Comparison of ENCODE assay signal across 23 cellular contexts in genomic region chr14:38554046-38554445, GRCh38.
"Had no signal": no experiment of that assay in that cellular context is flagged by ENCODE, and none has a peak within 500 bp of the region (broad histone marks: within the 10 kb centered on the region; RNA-seq: fewer than 3 reads in every experiment).

No MANE protein-coding gene starts in this region.

- H3K4me3 Mint-ChIP-seq: activated naive CD8-positive, alpha-beta T cell; nephron progenitor cell; T-helper 1 cell treated with Interleukin-12 subunit alpha and Interleukin-12 subunit beta and Interleukin-4 antibody, amounts not matched to agents 30 μg/mL and 1 μg/mL, for 36 hours had no signal

- H3K27ac ChIP-seq: cardiac muscle cell, dorsolateral prefrontal cortex, epithelial cell of prostate, gastrocnemius medialis, left lung, sigmoid colon, transverse colon, vagina, WERI-Rb-1 had no signal

- H3K4me3 ChIP-seq: cardiac muscle cell, dorsolateral prefrontal cortex, gastrocnemius medialis, left lung, sigmoid colon, transverse colon, vagina had no signal

- FAIRE-seq: kidney had no signal

- H3K27me3 ChIP-seq: cardiac muscle cell, dorsolateral prefrontal cortex, gastrocnemius medialis, left lung, sigmoid colon, transverse colon, vagina had no signal

- H3K4me1 ChIP-seq: gastrocnemius medialis, left lung, sigmoid colon, vagina had no signal

- H3K36me3 ChIP-seq: cardiac muscle cell, gastrocnemius medialis, left lung, sigmoid colon, transverse colon, vagina, WERI-Rb-1 had no signal

- DNase-seq: activated CD4-positive, alpha-beta T cell treated with anti-CD3 and anti-CD28 coated beads, Interleukin-2, amount 50 U/mL, for 4 hours; activated gamma-delta T cell treated with Interleukin-2 at 50 U/mL for 16 hours; gastrocnemius medialis; head of caudate nucleus; kidney; left lung; midbrain; nephron progenitor cell; nucleus accumbens; posterior cingulate gyrus; sigmoid colon; stimulated activated CD4-positive, alpha-beta T cell treated with anti-CD3 and anti-CD28 coated beads, Interleukin-12 subunit alpha, Interleukin-12 subunit beta, amount 100 ng/mL, for 4 hours; stimulated activated CD4-positive, alpha-beta T cell treated with anti-CD3 and anti-CD28 coated beads, Interleukin-1b, Interleukin-23, amount 100 ng/mL, for 48 hours; stimulated activated naive CD8-positive, alpha-beta T cell treated with anti-CD3 and anti-CD28 coated beads, Interleukin-15, Interleukin-2, amounts not matched to agents 100 U/mL and 50 U/mL, for 24 hours; substantia nigra; transverse colon; WERI-Rb-1 had no signal

- H3K27ac Mint-ChIP-seq: activated naive CD8-positive, alpha-beta T cell; nephron progenitor cell; T-helper 1 cell treated with Interleukin-12 subunit alpha and Interleukin-12 subunit beta and Interleukin-4 antibody, amounts not matched to agents 30 μg/mL and 1 μg/mL, for 36 hours had no signal

- ATAC-seq: gastrocnemius medialis; left lung; stimulated activated naive CD8-positive, alpha-beta T cell treated with anti-CD3 and anti-CD28 coated beads, Interleukin-15, Interleukin-2, amounts not matched to agents 100 U/mL and 50 U/mL, for 24 hours had no signal

- H3K9me3 ChIP-seq: gastrocnemius medialis, sigmoid colon, transverse colon, vagina had no signal

- H3K36me3 Mint-ChIP-seq: activated naive CD8-positive, alpha-beta T cell had no signal
